1 cellular context compared by ENCODE assay signal in genomic region chr13:41500501-41500900, GRCh38.
TF ChIP-seq lines count a peak whose summit lies in the region.

No MANE protein-coding gene starts in this region.

TF ChIP-seq in GM23338, 12 proteins besides CTCF, POLR2A, EP300 and RAD21 (continued from another document):
- TF ChIP-seq ZNF462 (CRISPR knock-in tag; IDR thresholded peaks at IDR 0.05) (no peak), CREB1 (CRISPR knock-in tag; IDR thresholded peaks at IDR 0.05; ENCODE audit: low read depth) (no peak), EZH2 (IDR thresholded peaks at IDR 0.05; ENCODE audit: low read depth, unreplicated experiment) (no peak)
